17 cellular contexts compared by ENCODE assay signal in genomic region chr10:79208251-79208983, GRCh38.
DNase-seq lines count a peak whose midpoint lies in the region; ATAC-seq and TF ChIP-seq lines count a peak whose summit lies in the region.
"Had no signal": no experiment of that assay in that cellular context is flagged by ENCODE, and none has a peak within 500 bp of the region (broad histone marks: within the 10 kb centered on the region; RNA-seq: fewer than 3 reads in every experiment).

No MANE protein-coding gene starts in this region.

- H3K27ac ChIP-seq in CD8-positive, alpha-beta memory T cell (ENCODE audit: low read depth, low read length): no peak overlapping the region
- H3K27ac ChIP-seq: SJCRH30 had no signal

- no peaks in the 10 kb centered on the region for H3K27me3 ChIP-seq in CD8-positive, alpha-beta memory T cell (ENCODE audit: insufficient read depth, low read length, poor library complexity, severe bottlenecking)
- H3K27me3 ChIP-seq: SJCRH30 had no signal

- H3K27me3 Mint-ChIP-seq in HFFc6 (ENCODE audit: insufficient read depth): peaks cover 7% of the 10 kb centered on the region
- H3K27me3 Mint-ChIP-seq in brain: no peaks in the 10 kb centered on the region
- H3K27me3 Mint-ChIP-seq in mesothelial cell of epicardium (ENCODE audit: low read depth): no peaks in the 10 kb centered on the region
- H3K27me3 Mint-ChIP-seq in stimulated activated naive B cell treated with anti-CD40 and anti-IgM and Interleukin-4, amounts not matched to agents 10 μg/mL and 1 μg/mL and 100 μg/mL, for 72 hours: no peaks in the 10 kb centered on the region
- no peaks in the 10 kb centered on the region for H3K27me3 Mint-ChIP-seq in CD8-positive, alpha-beta memory T cell

- H3K27ac Mint-ChIP-seq in HFFc6 (peak overlapping the region; percentile 8; the same call in 1 of the 2 replicates), brain (peak overlapping the region in 4 of 5 experiments; percentile 15 to 89 (median 80)), mesothelial cell of epicardium (peak overlapping the region; percentile 43)
- peak overlapping the region; percentile 62 for H3K27ac Mint-ChIP-seq in stimulated activated naive B cell treated with anti-CD40 and anti-IgM and Interleukin-4, amounts not matched to agents 10 μg/mL and 1 μg/mL and 100 μg/mL, for 72 hours
- H3K27ac Mint-ChIP-seq in CD8-positive, alpha-beta memory T cell: peak overlapping the region in 1 of 8 donors; percentile 8
- H3K27ac Mint-ChIP-seq: GM23338 had no signal

- H3K36me3 ChIP-seq in CD8-positive, alpha-beta memory T cell (ENCODE audit: insufficient read depth, low read length): peaks cover 5% of the 10 kb centered on the region

- TF ChIP-seq CTCF in HFFc6 (IDR thresholded peaks at IDR 0.05) (no peak), brain (conservative IDR thresholded peaks at IDR 0.05) (no peak), mesothelial cell of epicardium (IDR thresholded peaks at IDR 0.05; ENCODE audit: unreplicated experiment) (no peak)

- H3K4me3 ChIP-seq in CD8-positive, alpha-beta memory T cell (ENCODE audit: low read length): no peak overlapping the region
- H3K4me3 ChIP-seq: GM23338, SJCRH30 had no signal

- DNase-seq in HFFc6 (no peak), mesothelial cell of epicardium (ENCODE audit: low spot score in 2 of 2, unreplicated experiment in 2 of 2) (no peak)
- no peak for DNase-seq in stimulated activated naive B cell treated with anti-CD40 and anti-IgM and Interleukin-4, amounts not matched to agents 10 μg/mL and 1 μg/mL and 100 μg/mL, for 72 hours
- no peak for DNase-seq in CD8-positive, alpha-beta memory T cell
- DNase-seq: DMS79 treated with DMSO at 0.1 percent for 48 hours, HCEC 1CT, KG1, NCI-H1417, NCI-H187, NCI-H226, NCI-H524 treated with DMSO at 0.1 percent for 48 hours, RPMI8226, SJCRH30 had no signal

- no peaks in the 10 kb centered on the region for H3K9me3 ChIP-seq in CD8-positive, alpha-beta memory T cell (ENCODE audit: low read length)
- H3K9me3 ChIP-seq: SJCRH30 had no signal

- ATAC-seq in stimulated activated naive B cell treated with anti-CD40 and anti-IgM and Interleukin-4, amounts not matched to agents 10 μg/mL and 1 μg/mL and 100 μg/mL, for 72 hours (replicated peaks): peak; percentile 27 to 39
- ATAC-seq in HG03469 (IDR thresholded peaks at IDR 0.05; ENCODE audit: unreplicated experiment) (no peak), GM21786 (IDR thresholded peaks at IDR 0.05; ENCODE audit: unreplicated experiment) (no peak)
- ATAC-seq: GM23338 had no signal

- no peak overlapping the region for H3K4me3 Mint-ChIP-seq in HFFc6
- no peak overlapping the region for H3K4me3 Mint-ChIP-seq in brain
- H3K4me3 Mint-ChIP-seq in mesothelial cell of epicardium: no peak overlapping the region
- H3K4me3 Mint-ChIP-seq in stimulated activated naive B cell treated with anti-CD40 and anti-IgM and Interleukin-4, amounts not matched to agents 10 μg/mL and 1 μg/mL and 100 μg/mL, for 72 hours: no peak overlapping the region
- H3K4me3 Mint-ChIP-seq in CD8-positive, alpha-beta memory T cell: no peak overlapping the region
- H3K4me3 Mint-ChIP-seq: GM23338 had no signal

- H3K4me1 Mint-ChIP-seq in HFFc6 (ENCODE audit: low read depth) (no peaks in the 10 kb centered on the region; the same call in 1 of the 2 replicates), brain (peaks cover 19% of the 10 kb centered on the region), mesothelial cell of epicardium (peaks cover 2% of the 10 kb centered on the region)
- peaks cover 10 to 13% of the 10 kb centered on the region in 2 donors for H3K4me1 Mint-ChIP-seq in stimulated activated naive B cell treated with anti-CD40 and anti-IgM and Interleukin-4, amounts not matched to agents 10 μg/mL and 1 μg/mL and 100 μg/mL, for 72 hours
- H3K4me1 Mint-ChIP-seq in CD8-positive, alpha-beta memory T cell: no peaks in the 10 kb centered on the region
- H3K4me1 Mint-ChIP-seq: GM23338 had no signal

- H3K36me3 Mint-ChIP-seq in HFFc6 (ENCODE audit: low read depth) (peaks cover 34% of the 10 kb centered on the region; the same call in 1 of the 2 replicates), brain (peaks cover 54% of the 10 kb centered on the region), mesothelial cell of epicardium (peaks cover 27% of the 10 kb centered on the region)
- peaks cover 9 to 16% of the 10 kb centered on the region in 2 donors for H3K36me3 Mint-ChIP-seq in stimulated activated naive B cell treated with anti-CD40 and anti-IgM and Interleukin-4, amounts not matched to agents 10 μg/mL and 1 μg/mL and 100 μg/mL, for 72 hours
- peaks cover 3 to 34% (median 8%) of the 10 kb centered on the region in 3 donors for H3K36me3 Mint-ChIP-seq in CD8-positive, alpha-beta memory T cell

- POLR2A ChIA-PET in CD8-positive, alpha-beta memory T cell (lab: Charles Lee): no interaction called here

- CTCF ChIA-PET in CD8-positive, alpha-beta memory T cell (lab: Charles Lee): interaction anchor here (1.7 to 3.1 kb wide), 2 partner anchors 11 to 13 kb away, joined by 6 to 16 read pairs; no protein-coding TSS in a partner anchor

- H3K9me3 Mint-ChIP-seq in HFFc6 (no peaks in the 10 kb centered on the region), brain (no peaks in the 10 kb centered on the region), mesothelial cell of epicardium (no peaks in the 10 kb centered on the region)
- H3K9me3 Mint-ChIP-seq in stimulated activated naive B cell treated with anti-CD40 and anti-IgM and Interleukin-4, amounts not matched to agents 10 μg/mL and 1 μg/mL and 100 μg/mL, for 72 hours: no peaks in the 10 kb centered on the region
- no peaks in the 10 kb centered on the region for H3K9me3 Mint-ChIP-seq in CD8-positive, alpha-beta memory T cell
- H3K9me3 Mint-ChIP-seq: GM23338 had no signal

- no peaks in the 10 kb centered on the region for H3K4me1 ChIP-seq in CD8-positive, alpha-beta memory T cell (ENCODE audit: insufficient read depth, low read length)
- H3K4me1 ChIP-seq: SJCRH30 had no signal

Comparison
In these comparisons a context has a peak if more than half of its experiments do, and no peak if none do; other contexts are left out.
1. ATAC-seq: peak in stimulated activated naive B cell treated with anti-CD40 and anti-IgM and Interleukin-4, amounts not matched to agents 10 μg/mL and 1 μg/mL and 100 μg/mL, for 72 hours (2 of 2); none in HG03469 (single experiment) and GM21786 (single experiment).